ENCODE assay signal across 20 cellular contexts in the genomic region with DNA sequence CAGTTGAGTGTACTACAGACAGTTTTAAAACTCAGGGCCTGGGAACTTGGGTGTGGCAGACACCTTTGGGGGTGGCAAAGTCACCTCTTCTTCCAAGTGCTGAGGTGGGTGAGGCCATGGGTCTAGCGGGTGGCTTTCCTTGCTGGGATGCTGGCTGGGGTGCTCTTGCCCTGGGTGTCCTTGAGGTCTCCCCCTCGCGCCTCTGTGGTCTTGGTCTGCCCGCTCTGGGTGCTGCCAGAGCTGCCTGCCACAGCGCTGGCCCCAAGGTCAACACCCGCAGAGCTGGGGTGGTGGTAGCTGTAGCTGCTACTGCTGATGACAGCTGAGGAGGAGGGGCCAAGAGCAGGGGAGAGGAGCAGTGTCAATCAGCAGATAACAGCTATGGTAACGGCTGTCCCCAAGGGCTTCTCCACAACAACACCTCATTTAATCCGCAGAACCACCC. TPM values are rescaled to one million over a fixed set of nuclear protein-coding genes. Genes with fewer than 3 reads are reported as not detected.
DNase-seq lines count a peak whose midpoint lies in the region; ATAC-seq and TF ChIP-seq lines count a peak whose summit lies in the region.
"Had no signal": no experiment of that assay in that cellular context is flagged by ENCODE, and none has a peak within 500 bp of the region (broad histone marks: within the 10 kb centered on the region; RNA-seq: fewer than 3 reads in every experiment).

No MANE protein-coding gene starts in this region.

- POLR2A ChIA-PET in activated CD8-positive, alpha-beta T cell treated with anti-CD3 and anti-CD28 coated beads for 36 hours (lab: Charles Lee): no interaction called here

- H3K9me3 Mint-ChIP-seq in activated CD8-positive, alpha-beta T cell treated with anti-CD3 and anti-CD28 coated beads for 36 hours: no peaks in the 10 kb centered on the region
- H3K9me3 Mint-ChIP-seq: activated CD4-positive, alpha-beta memory T cell treated with anti-CD3 and anti-CD28 coated beads, Interleukin-2, amount 10 ng/mL, durations not matched to agents 7 days and 5 days; CD4-positive, alpha-beta memory T cell; stimulated activated memory B cell treated with anti-CD40 and anti-IgM and Interleukin-4, amounts not matched to agents 10 μg/mL and 1 μg/mL and 100 μg/mL, for 72 hours had no signal

- peak; percentile 50 for DNase-seq in NCI-H82 (lab: John Stamatoyannopoulos, UW)
- DNase-seq in NCI-H82 treated with DMSO at 0.1 percent for 48 hours (lab: John Stamatoyannopoulos, UW; ENCODE audit: unreplicated experiment): no peak
- DNase-seq in activated CD8-positive, alpha-beta T cell treated with anti-CD3 and anti-CD28 coated beads for 36 hours: peak; percentile 16
- DNase-seq in left ventricle myocardium inferior: peak; percentile 68
- DNase-seq in stimulated activated CD8-positive, alpha-beta memory T cell treated with anti-CD3 and anti-CD28 coated beads, Interleukin-2, amount 100 ng/mL, for 1 hour (ENCODE audit: low read depth in 2 of 2): peak; percentile 19 to 36
- no peak for DNase-seq in activated effector memory CD4-positive, alpha-beta T cell treated with anti-CD3 and anti-CD28 coated beads, Interleukin-2, amount 50 U/mL, for 16 hours
- no peak for DNase-seq in SK-N-DZ (ENCODE audit: low spot score)
- DNase-seq: activated CD4-positive, alpha-beta memory T cell treated with anti-CD3 and anti-CD28 coated beads, Interleukin-2, amount 10 ng/mL, durations not matched to agents 7 days and 5 days; caudate nucleus; gastrocnemius medialis; NCI-H2107 had no signal

- H3K27ac ChIP-seq in left ventricle myocardium inferior (replicated peaks): peak overlapping the region; percentile 59
- H3K27ac ChIP-seq: gastrocnemius medialis, pancreas had no signal

- ATAC-seq in activated CD8-positive, alpha-beta T cell treated with anti-CD3 and anti-CD28 coated beads for 36 hours: peak; percentile 69
- ATAC-seq in HG03460 (IDR thresholded peaks at IDR 0.05; ENCODE audit: unreplicated experiment): no peak
- ATAC-seq: gastrocnemius medialis; stimulated activated memory B cell treated with anti-CD40 and anti-IgM and Interleukin-4, amounts not matched to agents 10 μg/mL and 1 μg/mL and 100 μg/mL, for 72 hours had no signal

- CTCF ChIA-PET in activated CD8-positive, alpha-beta T cell treated with anti-CD3 and anti-CD28 coated beads for 36 hours (lab: Charles Lee): interaction anchor here (0.9 to 2.1 kb wide), 4 partner anchors 16 to 317 kb away, joined by 4 to 8 read pairs (median 6); no protein-coding TSS in a partner anchor

- H3K9me3 ChIP-seq in left ventricle myocardium inferior (replicated peaks): no peaks in the 10 kb centered on the region
- H3K9me3 ChIP-seq: gastrocnemius medialis, pancreas had no signal

- H3K4me1 Mint-ChIP-seq in activated CD8-positive, alpha-beta T cell treated with anti-CD3 and anti-CD28 coated beads for 36 hours (ENCODE audit: low read depth): peaks cover 3% of the 10 kb centered on the region
- H3K4me1 Mint-ChIP-seq: activated CD4-positive, alpha-beta memory T cell treated with anti-CD3 and anti-CD28 coated beads, Interleukin-2, amount 10 ng/mL, durations not matched to agents 7 days and 5 days; CD4-positive, alpha-beta memory T cell; stimulated activated memory B cell treated with anti-CD40 and anti-IgM and Interleukin-4, amounts not matched to agents 10 μg/mL and 1 μg/mL and 100 μg/mL, for 72 hours had no signal

- peaks cover 12% of the 10 kb centered on the region for H3K27me3 Mint-ChIP-seq in activated CD8-positive, alpha-beta T cell treated with anti-CD3 and anti-CD28 coated beads for 36 hours

- no peak overlapping the region for H3K4me3 Mint-ChIP-seq in activated CD8-positive, alpha-beta T cell treated with anti-CD3 and anti-CD28 coated beads for 36 hours
- H3K4me3 Mint-ChIP-seq: activated CD4-positive, alpha-beta memory T cell treated with anti-CD3 and anti-CD28 coated beads, Interleukin-2, amount 10 ng/mL, durations not matched to agents 7 days and 5 days; activated naive CD8-positive, alpha-beta T cell; CD4-positive, alpha-beta memory T cell; stimulated activated memory B cell treated with anti-CD40 and anti-IgM and Interleukin-4, amounts not matched to agents 10 μg/mL and 1 μg/mL and 100 μg/mL, for 72 hours had no signal

- no peaks in the 10 kb centered on the region for H3K36me3 ChIP-seq in left ventricle myocardium inferior
- H3K36me3 ChIP-seq: gastrocnemius medialis, pancreas had no signal

- H3K36me3 Mint-ChIP-seq in activated CD8-positive, alpha-beta T cell treated with anti-CD3 and anti-CD28 coated beads for 36 hours (ENCODE audit: low read depth): no peaks in the 10 kb centered on the region
- H3K36me3 Mint-ChIP-seq: activated naive CD8-positive, alpha-beta T cell; CD4-positive, alpha-beta memory T cell; stimulated activated memory B cell treated with anti-CD40 and anti-IgM and Interleukin-4, amounts not matched to agents 10 μg/mL and 1 μg/mL and 100 μg/mL, for 72 hours had no signal

- peaks cover 17% of the 10 kb centered on the region for H3K4me1 ChIP-seq in left ventricle myocardium inferior
- H3K4me1 ChIP-seq: gastrocnemius medialis, pancreas had no signal

- no peak for TF ChIP-seq CTCF in activated CD8-positive, alpha-beta T cell treated with anti-CD3 and anti-CD28 coated beads for 36 hours (IDR thresholded peaks at IDR 0.05)
- no peak for TF ChIP-seq CTCF in left ventricle myocardium inferior (IDR thresholded peaks at IDR 0.05; ENCODE audit: borderline replicate concordance)

- H3K4me3 ChIP-seq in left ventricle myocardium inferior: no peak overlapping the region
- H3K4me3 ChIP-seq: gastrocnemius medialis, pancreas had no signal

- no peak overlapping the region for H3K27ac Mint-ChIP-seq in activated CD8-positive, alpha-beta T cell treated with anti-CD3 and anti-CD28 coated beads for 36 hours
- H3K27ac Mint-ChIP-seq: activated CD4-positive, alpha-beta memory T cell treated with anti-CD3 and anti-CD28 coated beads, Interleukin-2, amount 10 ng/mL, durations not matched to agents 7 days and 5 days; activated naive CD8-positive, alpha-beta T cell; stimulated activated memory B cell treated with anti-CD40 and anti-IgM and Interleukin-4, amounts not matched to agents 10 μg/mL and 1 μg/mL and 100 μg/mL, for 72 hours had no signal

- intact Hi-C loops in activated CD8-positive, alpha-beta T cell treated with anti-CD3 and anti-CD28 coated beads for 36 hours (cut with micrococcal nuclease): no loop called here
- intact Hi-C loops in left ventricle myocardium inferior (cut with micrococcal nuclease): no loop called here

- H3K27me3 ChIP-seq in left ventricle myocardium inferior (ENCODE audit: low read depth): peaks cover 48% of the 10 kb centered on the region
- H3K27me3 ChIP-seq: pancreas had no signal

RNA-seq across cellular contexts. Expression of a gene that starts 6.8 kb away (rescaled TPM):
- total RNA-seq in activated CD8-positive, alpha-beta T cell treated with anti-CD3 and anti-CD28 coated beads for 36 hours: not detected
- total RNA-seq in left ventricle myocardium inferior: 0.14 TPM
- polyA plus RNA-seq in SK-N-DZ (2014; cell fraction: cytosol; rRNA removed): not detected in 2 replicates
- not detected in 2 replicates for polyA plus RNA-seq in SK-N-DZ (2014; cell fraction: nucleus; rRNA removed)
- total RNA-seq: activated CD4-positive, alpha-beta memory T cell treated with anti-CD3 and anti-CD28 coated beads, Interleukin-2, amount 10 ng/mL, durations not matched to agents 7 days and 5 days; CD4-positive, alpha-beta memory T cell; gastrocnemius medialis; MCF 10A; pancreas; SK-MEL-5 had no signal
- polyA plus RNA-seq: CD4-positive, alpha-beta memory T cell; pancreas had no signal

RNA-seq across cellular contexts. Expression of a gene that starts 13.9 kb away (rescaled TPM):
- total RNA-seq in activated CD8-positive, alpha-beta T cell treated with anti-CD3 and anti-CD28 coated beads for 36 hours: not detected
- not detected for total RNA-seq in left ventricle myocardium inferior
- not detected in 2 replicates for polyA plus RNA-seq in SK-N-DZ (2014; cell fraction: cytosol; rRNA removed)
- polyA plus RNA-seq in SK-N-DZ (2014; cell fraction: nucleus; rRNA removed): not detected in 2 replicates
- total RNA-seq: activated CD4-positive, alpha-beta memory T cell treated with anti-CD3 and anti-CD28 coated beads, Interleukin-2, amount 10 ng/mL, durations not matched to agents 7 days and 5 days; CD4-positive, alpha-beta memory T cell; gastrocnemius medialis; MCF 10A; mononuclear cell; pancreas; SK-MEL-5; ureter had no signal
- polyA plus RNA-seq: CD4-positive, alpha-beta memory T cell; pancreas had no signal

RNA-seq across cellular contexts. Expression of a gene that starts 34.4 kb away (rescaled TPM):
- total RNA-seq in activated CD8-positive, alpha-beta T cell treated with anti-CD3 and anti-CD28 coated beads for 36 hours: under 1 TPM; 0.16 to 0.32 TPM
- total RNA-seq in left ventricle myocardium inferior: not detected
- polyA plus RNA-seq in SK-N-DZ (2014; cell fraction: cytosol; rRNA removed): not detected in 2 replicates
- polyA plus RNA-seq in SK-N-DZ (2014; cell fraction: nucleus; rRNA removed): not detected in 2 replicates
- total RNA-seq: activated CD4-positive, alpha-beta memory T cell treated with anti-CD3 and anti-CD28 coated beads, Interleukin-2, amount 10 ng/mL, durations not matched to agents 7 days and 5 days; gastrocnemius medialis; MCF 10A; SK-MEL-5; ureter had no signal
- polyA plus RNA-seq: CD4-positive, alpha-beta memory T cell; pancreas had no signal

RNA-seq across cellular contexts. Expression of a gene that starts 46.7 kb away (rescaled TPM):
- not detected for total RNA-seq in activated CD8-positive, alpha-beta T cell treated with anti-CD3 and anti-CD28 coated beads for 36 hours
- total RNA-seq in left ventricle myocardium inferior: not detected
- not detected in 2 replicates for polyA plus RNA-seq in SK-N-DZ (2014; cell fraction: cytosol; rRNA removed)
- polyA plus RNA-seq in SK-N-DZ (2014; cell fraction: nucleus; rRNA removed): not detected in 2 replicates
- total RNA-seq: activated CD4-positive, alpha-beta memory T cell treated with anti-CD3 and anti-CD28 coated beads, Interleukin-2, amount 10 ng/mL, durations not matched to agents 7 days and 5 days; CD4-positive, alpha-beta memory T cell; gastrocnemius medialis; SK-MEL-5 had no signal
- polyA plus RNA-seq: CD4-positive, alpha-beta memory T cell had no signal

RNA-seq across cellular contexts. Expression of a gene that starts 51.5 kb away (rescaled TPM):
- total RNA-seq in activated CD8-positive, alpha-beta T cell treated with anti-CD3 and anti-CD28 coated beads for 36 hours: under 1 TPM in 1 of 2 experiments, not detected in 1; 0.20 TPM
- total RNA-seq in left ventricle myocardium inferior: not detected
- not detected in 2 replicates for polyA plus RNA-seq in SK-N-DZ (2014; cell fraction: cytosol; rRNA removed)
- polyA plus RNA-seq in SK-N-DZ (2014; cell fraction: nucleus; rRNA removed): not detected in 2 replicates
- total RNA-seq: activated CD4-positive, alpha-beta memory T cell treated with anti-CD3 and anti-CD28 coated beads, Interleukin-2, amount 10 ng/mL, durations not matched to agents 7 days and 5 days; gastrocnemius medialis; MCF 10A; pancreas; SK-MEL-5; ureter had no signal
- polyA plus RNA-seq: pancreas had no signal

Comparison
In these comparisons a context has a peak if more than half of its experiments do, and no peak if none do; other contexts are left out.
1. DNase-seq: peak in NCI-H82 (single experiment), activated CD8-positive, alpha-beta T cell treated with anti-CD3 and anti-CD28 coated beads for 36 hours (single experiment), left ventricle myocardium inferior (single experiment) and stimulated activated CD8-positive, alpha-beta memory T cell treated with anti-CD3 and anti-CD28 coated beads, Interleukin-2, amount 100 ng/mL, for 1 hour (2 of 2); none in NCI-H82 treated with DMSO at 0.1 percent for 48 hours (single experiment), activated effector memory CD4-positive, alpha-beta T cell treated with anti-CD3 and anti-CD28 coated beads, Interleukin-2, amount 50 U/mL, for 16 hours (single experiment) and SK-N-DZ (single experiment).